Comparison of ENCODE assay signal across 8 cellular contexts in the genomic region with DNA sequence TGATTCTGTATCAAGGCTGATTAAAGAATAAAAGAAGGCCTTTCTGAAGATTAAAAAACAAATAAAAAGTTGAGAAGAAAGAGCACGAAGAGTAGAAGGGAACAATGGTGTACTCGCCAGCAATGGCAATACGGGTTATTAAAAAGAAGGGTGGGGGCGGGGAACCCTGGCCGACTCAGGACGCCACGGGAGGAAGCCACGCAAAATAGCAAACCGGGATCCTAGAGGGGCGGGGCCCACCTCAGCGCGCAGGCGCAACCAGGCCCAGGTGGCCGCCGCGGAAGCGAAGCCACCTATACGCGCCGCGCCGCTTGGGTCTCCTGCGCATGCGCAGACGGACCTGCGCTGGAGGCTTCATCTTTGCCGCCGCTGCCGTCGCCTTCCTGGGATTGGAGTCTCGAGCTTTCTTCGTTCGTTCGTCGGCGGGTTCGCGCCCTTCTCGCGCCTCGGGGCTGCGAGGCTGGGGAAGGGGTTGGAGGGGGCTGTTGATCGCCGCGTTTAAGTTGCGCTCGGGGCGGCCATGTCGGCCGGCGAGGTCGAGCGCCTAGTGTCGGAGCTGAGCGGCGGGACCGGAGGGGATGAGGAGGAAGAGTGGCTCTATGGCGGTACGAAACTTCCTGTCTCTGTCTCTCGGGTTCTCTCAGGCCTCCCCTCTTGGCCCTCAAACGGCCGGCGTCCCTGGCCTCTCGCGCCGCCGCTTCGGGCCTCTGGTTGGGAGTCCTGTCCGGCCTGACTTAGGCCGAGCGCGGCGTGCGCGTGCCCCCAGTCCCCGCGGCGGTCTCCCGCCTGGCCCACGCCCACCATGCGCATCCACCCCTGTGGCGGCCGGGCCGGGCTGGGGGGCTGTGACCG. TPM values are rescaled to one million over a fixed set of nuclear protein-coding genes. Genes with fewer than 3 reads are reported as not detected.
DNase-seq lines count a peak whose midpoint lies in the region; ATAC-seq and TF ChIP-seq lines count a peak whose summit lies in the region.

A gene with protein sequence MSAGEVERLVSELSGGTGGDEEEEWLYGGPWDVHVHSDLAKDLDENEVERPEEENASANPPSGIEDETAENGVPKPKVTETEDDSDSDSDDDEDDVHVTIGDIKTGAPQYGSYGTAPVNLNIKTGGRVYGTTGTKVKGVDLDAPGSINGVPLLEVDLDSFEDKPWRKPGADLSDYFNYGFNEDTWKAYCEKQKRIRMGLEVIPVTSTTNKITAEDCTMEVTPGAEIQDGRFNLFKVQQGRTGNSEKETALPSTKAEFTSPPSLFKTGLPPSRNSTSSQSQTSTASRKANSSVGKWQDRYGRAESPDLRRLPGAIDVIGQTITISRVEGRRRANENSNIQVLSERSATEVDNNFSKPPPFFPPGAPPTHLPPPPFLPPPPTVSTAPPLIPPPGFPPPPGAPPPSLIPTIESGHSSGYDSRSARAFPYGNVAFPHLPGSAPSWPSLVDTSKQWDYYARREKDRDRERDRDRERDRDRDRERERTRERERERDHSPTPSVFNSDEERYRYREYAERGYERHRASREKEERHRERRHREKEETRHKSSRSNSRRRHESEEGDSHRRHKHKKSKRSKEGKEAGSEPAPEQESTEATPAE (plus strand): TSS at position 323 of the 852 bp plus-strand sequence. CDS start 198 bp downstream, at position 521.

- POLR2A ChIA-PET in PC-3 (lab: Charles Lee; ENCODE audit: unreplicated experiment) = interaction anchor here (0.6 kb wide), 1 partner anchor 61 kb away, joined by 3 read pairs; no protein-coding TSS in a partner anchor

- CTCF ChIA-PET in PC-3 (lab: Charles Lee) = no interaction called here

- H4K20me1 ChIP-seq in PC-3 (ENCODE audit: low read length) = peaks cover 26% of the 10 kb centered on the region

- no peaks in the 10 kb centered on the region for H3F3A ChIP-seq in PC-3 (ENCODE audit: low read length, unreplicated experiment)

- peak within 1 kb of the TSS; percentile 87 for H3K4me3 ChIP-seq in PC-3 (ENCODE audit: low read length)
- H3K4me3 ChIP-seq in esophagus (ENCODE audit: low read depth in 1 of 2, low read length in 2 of 2) = peak within 1 kb of the TSS; percentile 76 to 87
- peak within 1 kb of the TSS; percentile 62 for H3K4me3 ChIP-seq in mucosa of stomach (ENCODE audit: low read length)

- intact Hi-C loops in PC-3 (cut with micrococcal nuclease) = loop anchor here (1.0 to 5.0 kb wide), 3 partner anchors 11 to 180 kb away; a partner anchor contains a TSS

- BruUV-seq in PC-3 (replicated peaks; lab: Mats Ljungman, UMichigan) = TSS peak; percentile 50

- H3K9ac ChIP-seq in PC-3 (ENCODE audit: low read length) (peak within 1 kb of the TSS; percentile 96), mucosa of stomach (ENCODE audit: low read length) (peak within 1 kb of the TSS; percentile 90)

- no peaks in the 10 kb centered on the region for H3K9me3 Mint-ChIP-seq in activated T-cell treated with anti-CD3 and anti-CD28 coated beads, Interleukin-2, amount 50 U/mL, for 4 hours

- H3K36me3 ChIP-seq in PC-3 (ENCODE audit: low read depth, low read length) = peaks cover 7% of the 10 kb centered on the region
- no peaks in the 10 kb centered on the region for H3K36me3 ChIP-seq in esophagus (ENCODE audit: control insufficient read depth in 2 of 2, insufficient read depth in 2 of 2, low read length in 1 of 2)
- H3K36me3 ChIP-seq in mucosa of stomach (ENCODE audit: control insufficient read depth, insufficient read depth, low read length) = no peaks in the 10 kb centered on the region

- H3K27ac ChIP-seq in PC-3 (ENCODE audit: low read length) (peak within 1 kb of the TSS; percentile 41), esophagus (ENCODE audit: low read depth in 2 of 2, low read length in 1 of 2) (peak within 1 kb of the TSS; percentile 75 to 89)

- H2AFZ ChIP-seq in PC-3 (ENCODE audit: low read length) = peak within 1 kb of the TSS; percentile 92

- peak within 1 kb of the TSS; percentile 99 for H3K4me3 Mint-ChIP-seq in activated T-cell treated with anti-CD3 and anti-CD28 coated beads, Interleukin-2, amount 50 U/mL, for 4 hours

- peak within 1 kb of the TSS; percentile 90 for H3K4me2 ChIP-seq in PC-3 (ENCODE audit: low read length)

- no peaks in the 10 kb centered on the region for H3K9me2 ChIP-seq in PC-3 (replicated peaks; ENCODE audit: low read length)

- H3K27me3 Mint-ChIP-seq in activated T-cell treated with anti-CD3 and anti-CD28 coated beads, Interleukin-2, amount 50 U/mL, for 4 hours (ENCODE audit: low read depth) = no peaks in the 10 kb centered on the region

- TF ChIP-seq RAD21 in Ishikawa (IDR thresholded peaks at IDR 0.05; ENCODE audit: low read depth) = no peak

- 0 to 1% methylated on average over 73 to 85 of the region's 85 CpGs for WGBS in esophagus, 2 donors

- H3K27me3 ChIP-seq in PC-3 (ENCODE audit: low read length) (no peaks in the 10 kb centered on the region), esophagus (ENCODE audit: control insufficient read depth in 1 of 2, insufficient read depth in 2 of 2, low read length in 2 of 2) (no peaks in the 10 kb centered on the region), mucosa of stomach (ENCODE audit: control insufficient read depth, insufficient read depth, low read length) (no peaks in the 10 kb centered on the region)

- H3K9me3 ChIP-seq in PC-3 (ENCODE audit: low read length) = no peaks in the 10 kb centered on the region
- no peaks in the 10 kb centered on the region for H3K9me3 ChIP-seq in esophagus (ENCODE audit: control insufficient read depth in 2 of 2, insufficient read depth in 1 of 2, low read depth in 1 of 2, low read length in 1 of 2)
- no peaks in the 10 kb centered on the region for H3K9me3 ChIP-seq in mucosa of stomach (ENCODE audit: control insufficient read depth, low read length)

- peaks cover 34% of the 10 kb centered on the region for H3K4me1 Mint-ChIP-seq in activated T-cell treated with anti-CD3 and anti-CD28 coated beads, Interleukin-2, amount 50 U/mL, for 4 hours (ENCODE audit: low read depth)

- TF ChIP-seq CTCF in PC-3 (conservative IDR thresholded peaks at IDR 0.05; ENCODE audit: low read depth, low read length) = no peak

- ATAC-seq in GM21576 (IDR thresholded peaks at IDR 0.05; ENCODE audit: unreplicated experiment) (peak; percentile 85), PC-3 (peak; percentile 94)
- ATAC-seq in activated T-cell treated with anti-CD3 and anti-CD28 coated beads, Interleukin-2, amount 50 U/mL, for 4 hours = peak; percentile 97

- TF ChIP-seq EP300 in Ishikawa (IDR thresholded peaks at IDR 0.05; ENCODE audit: borderline replicate concordance) = no peak

- peak; percentile 84 for DNase-seq in DMS153 (lab: John Stamatoyannopoulos, UW)
- DNase-seq in PC-3 = peak; percentile 98
- DNase-seq in activated T-cell treated with anti-CD3 and anti-CD28 coated beads, Interleukin-2, amount 50 U/mL, for 4 hours = peak; percentile 96
- DNase-seq in stimulated activated CD8-positive, alpha-beta memory T cell treated with anti-CD3 and anti-CD28 coated beads, Interleukin-7, amount 100 ng/mL, for 1 hour (ENCODE audit: low read depth in 2 of 2) = peak; percentile 94

- peaks cover 11% of the 10 kb centered on the region for H3K36me3 Mint-ChIP-seq in activated T-cell treated with anti-CD3 and anti-CD28 coated beads, Interleukin-2, amount 50 U/mL, for 4 hours (ENCODE audit: insufficient read depth)

- H3K79me2 ChIP-seq in PC-3 (ENCODE audit: low read length) = peaks cover 50% of the 10 kb centered on the region

- H3K4me1 ChIP-seq in PC-3 (ENCODE audit: insufficient read depth, low read length) (peaks cover 25% of the 10 kb centered on the region), esophagus (ENCODE audit: control insufficient read depth in 2 of 2, insufficient read depth in 2 of 2, low read length in 1 of 2) (no peaks in the 10 kb centered on the region), mucosa of stomach (ENCODE audit: control insufficient read depth, insufficient read depth, low read length) (peaks cover 13% of the 10 kb centered on the region)

TF ChIP-seq in Ishikawa, 13 proteins besides CTCF, POLR2A, EP300 and RAD21 (continues in another document):
- TF ChIP-seq NFIC (IDR thresholded peaks at IDR 0.05) (no peak), TAF1 (IDR thresholded peaks at IDR 0.05; ENCODE audit: low read depth) (peak; percentile 72), ZBTB7A (IDR thresholded peaks at IDR 0.05; ENCODE audit: low read depth) (0 out of 2 replicates have a peak, but pooled peaks have one; percentile 41), FOXM1 (IDR thresholded peaks at IDR 0.05; ENCODE audit: borderline replicate concordance, low read depth) (no peak), CREB1 (IDR thresholded peaks at IDR 0.05; ENCODE audit: low read depth) (no peak), YY1 (IDR thresholded peaks at IDR 0.05; ENCODE audit: low read depth) (peak; percentile 81)
- TF ChIP-seq, protein P1, sequence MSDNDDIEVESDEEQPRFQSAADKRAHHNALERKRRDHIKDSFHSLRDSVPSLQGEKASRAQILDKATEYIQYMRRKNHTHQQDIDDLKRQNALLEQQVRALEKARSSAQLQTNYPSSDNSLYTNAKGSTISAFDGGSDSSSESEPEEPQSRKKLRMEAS (IDR thresholded peaks at IDR 0.05) = peak; percentile 68
- TF ChIP-seq, protein P2, sequence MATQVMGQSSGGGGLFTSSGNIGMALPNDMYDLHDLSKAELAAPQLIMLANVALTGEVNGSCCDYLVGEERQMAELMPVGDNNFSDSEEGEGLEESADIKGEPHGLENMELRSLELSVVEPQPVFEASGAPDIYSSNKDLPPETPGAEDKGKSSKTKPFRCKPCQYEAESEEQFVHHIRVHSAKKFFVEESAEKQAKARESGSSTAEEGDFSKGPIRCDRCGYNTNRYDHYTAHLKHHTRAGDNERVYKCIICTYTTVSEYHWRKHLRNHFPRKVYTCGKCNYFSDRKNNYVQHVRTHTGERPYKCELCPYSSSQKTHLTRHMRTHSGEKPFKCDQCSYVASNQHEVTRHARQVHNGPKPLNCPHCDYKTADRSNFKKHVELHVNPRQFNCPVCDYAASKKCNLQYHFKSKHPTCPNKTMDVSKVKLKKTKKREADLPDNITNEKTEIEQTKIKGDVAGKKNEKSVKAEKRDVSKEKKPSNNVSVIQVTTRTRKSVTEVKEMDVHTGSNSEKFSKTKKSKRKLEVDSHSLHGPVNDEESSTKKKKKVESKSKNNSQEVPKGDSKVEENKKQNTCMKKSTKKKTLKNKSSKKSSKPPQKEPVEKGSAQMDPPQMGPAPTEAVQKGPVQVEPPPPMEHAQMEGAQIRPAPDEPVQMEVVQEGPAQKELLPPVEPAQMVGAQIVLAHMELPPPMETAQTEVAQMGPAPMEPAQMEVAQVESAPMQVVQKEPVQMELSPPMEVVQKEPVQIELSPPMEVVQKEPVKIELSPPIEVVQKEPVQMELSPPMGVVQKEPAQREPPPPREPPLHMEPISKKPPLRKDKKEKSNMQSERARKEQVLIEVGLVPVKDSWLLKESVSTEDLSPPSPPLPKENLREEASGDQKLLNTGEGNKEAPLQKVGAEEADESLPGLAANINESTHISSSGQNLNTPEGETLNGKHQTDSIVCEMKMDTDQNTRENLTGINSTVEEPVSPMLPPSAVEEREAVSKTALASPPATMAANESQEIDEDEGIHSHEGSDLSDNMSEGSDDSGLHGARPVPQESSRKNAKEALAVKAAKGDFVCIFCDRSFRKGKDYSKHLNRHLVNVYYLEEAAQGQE (IDR thresholded peaks at IDR 0.05; ENCODE audit: low read depth) = no peak

RNA-seq across cellular contexts. Expression of the gene that starts here (rescaled TPM):
- total RNA-seq in PC-3 (2014; rRNA removed) = 76.1 and 102 TPM in 2 replicates
- 10 to 100 TPM; 74.8 to 84.5 (median 80.0) TPM for total RNA-seq in activated T-cell treated with anti-CD3 and anti-CD28 coated beads, Interleukin-2, amount 50 U/mL, for 4 hours
- 10 to 100 TPM; 17.8 to 22.3 TPM for polyA plus RNA-seq in esophagus

Comparison
In these comparisons a context has a peak if more than half of its experiments do, and no peak if none do; other contexts are left out.
1. Peak in every context shown above with its lines: DNase-seq, ATAC-seq, H3K4me3 ChIP-seq and H3K27ac ChIP-seq.